Comparison of ENCODE assay signal across 23 cellular contexts in genomic region chr14:69750495-69750894, GRCh38. TPM values are rescaled to one million over a fixed set of nuclear protein-coding genes. Genes with fewer than 3 reads are reported as not detected.
"Had no signal": no experiment of that assay in that cellular context is flagged by ENCODE, and none has a peak within 500 bp of the region (broad histone marks: within the 10 kb centered on the region; RNA-seq: fewer than 3 reads in every experiment).

No MANE protein-coding gene starts in this region.

- H3K9me3 ChIP-seq: adrenal gland, gastroesophageal sphincter, heart right ventricle, suprapubic skin had no signal

- H3K27ac ChIP-seq: adrenal gland, cardiac muscle cell, dorsolateral prefrontal cortex, gastroesophageal sphincter, heart right ventricle, suprapubic skin had no signal

- FAIRE-seq: small intestine had no signal

- H3K27me3 ChIP-seq: adrenal gland, cardiac muscle cell, dorsolateral prefrontal cortex, gastroesophageal sphincter, heart right ventricle, suprapubic skin had no signal

- H3K4me3 ChIP-seq: adrenal gland, cardiac muscle cell, dorsolateral prefrontal cortex, gastroesophageal sphincter, heart right ventricle, suprapubic skin had no signal

- H3K36me3 ChIP-seq: adrenal gland, cardiac muscle cell, gastroesophageal sphincter, heart right ventricle, suprapubic skin had no signal

- DNase-seq: activated CD4-positive, alpha-beta memory T cell treated with anti-CD3 and anti-CD28 coated beads for 36 hours; activated CD4-positive, alpha-beta T cell treated with anti-CD3 and anti-CD28 coated beads for 36 hours; activated effector memory CD4-positive, alpha-beta T cell treated with anti-CD3 and anti-CD28 coated beads, Interleukin-2, amount 50 U/mL, for 16 hours; activated T-cell treated with anti-CD3 and anti-CD28 coated beads, Interleukin-2, amount 50 U/mL, for 4 hours; adrenal gland; dorsolateral prefrontal cortex; endodermal cell; heart right ventricle; nucleus accumbens; right cardiac atrium; stimulated activated CD4-positive, alpha-beta T cell treated with anti-CD3 and anti-CD28 coated beads, Interleukin-4, amount 100 ng/mL, for 4 hours; stimulated activated CD8-positive, alpha-beta memory T cell treated with anti-CD3 and anti-CD28 coated beads, Interleukin-4, amount 100 ng/mL, for 48 hours; stimulated activated naive CD8-positive, alpha-beta T cell treated with anti-CD3 and anti-CD28 coated beads, Interleukin-15, Interleukin-2, amounts not matched to agents 100 U/mL and 50 U/mL, for 24 hours; T-helper 17 cell had no signal

- H3K4me1 ChIP-seq: adrenal gland, gastroesophageal sphincter, heart right ventricle had no signal

- ATAC-seq: activated CD4-positive, alpha-beta T cell treated with anti-CD3 and anti-CD28 coated beads for 36 hours; activated T-cell treated with anti-CD3 and anti-CD28 coated beads, Interleukin-2, amount 50 U/mL, for 4 hours; gastroesophageal sphincter; heart right ventricle; right cardiac atrium; stimulated activated naive CD8-positive, alpha-beta T cell treated with anti-CD3 and anti-CD28 coated beads, Interleukin-15, Interleukin-2, amounts not matched to agents 100 U/mL and 50 U/mL, for 24 hours; T-helper 17 cell had no signal

RNA-seq across cellular contexts. Expression of gene SLC10A1, which starts 46.5 kb away (rescaled TPM):
- total RNA-seq: activated CD4-positive, alpha-beta memory T cell treated with anti-CD3 and anti-CD28 coated beads for 36 hours; activated CD4-positive, alpha-beta T cell treated with anti-CD3 and anti-CD28 coated beads for 36 hours; activated T-cell treated with anti-CD3 and anti-CD28 coated beads, Interleukin-2, amount 50 U/mL, for 4 hours; adrenal gland; cardiac muscle cell; dorsolateral prefrontal cortex; endodermal cell; epithelial cell of proximal tubule; gastroesophageal sphincter; heart right ventricle; lung microvascular endothelial cell; mononuclear cell; natural killer cell treated with Interleukin-12 subunit alpha and Interleukin-12 subunit beta and Interleukin-15 and Interleukin-18, amount 100 ng/mL, for 72 hours; progenitor cell of endocrine pancreas; right cardiac atrium; suprapubic skin; T-helper 17 cell had no signal
- polyA plus RNA-seq: adrenal gland, cardiac muscle cell, heart right ventricle, right cardiac atrium had no signal
